ENCODE assay signal across 16 cellular contexts in the genomic region with DNA sequence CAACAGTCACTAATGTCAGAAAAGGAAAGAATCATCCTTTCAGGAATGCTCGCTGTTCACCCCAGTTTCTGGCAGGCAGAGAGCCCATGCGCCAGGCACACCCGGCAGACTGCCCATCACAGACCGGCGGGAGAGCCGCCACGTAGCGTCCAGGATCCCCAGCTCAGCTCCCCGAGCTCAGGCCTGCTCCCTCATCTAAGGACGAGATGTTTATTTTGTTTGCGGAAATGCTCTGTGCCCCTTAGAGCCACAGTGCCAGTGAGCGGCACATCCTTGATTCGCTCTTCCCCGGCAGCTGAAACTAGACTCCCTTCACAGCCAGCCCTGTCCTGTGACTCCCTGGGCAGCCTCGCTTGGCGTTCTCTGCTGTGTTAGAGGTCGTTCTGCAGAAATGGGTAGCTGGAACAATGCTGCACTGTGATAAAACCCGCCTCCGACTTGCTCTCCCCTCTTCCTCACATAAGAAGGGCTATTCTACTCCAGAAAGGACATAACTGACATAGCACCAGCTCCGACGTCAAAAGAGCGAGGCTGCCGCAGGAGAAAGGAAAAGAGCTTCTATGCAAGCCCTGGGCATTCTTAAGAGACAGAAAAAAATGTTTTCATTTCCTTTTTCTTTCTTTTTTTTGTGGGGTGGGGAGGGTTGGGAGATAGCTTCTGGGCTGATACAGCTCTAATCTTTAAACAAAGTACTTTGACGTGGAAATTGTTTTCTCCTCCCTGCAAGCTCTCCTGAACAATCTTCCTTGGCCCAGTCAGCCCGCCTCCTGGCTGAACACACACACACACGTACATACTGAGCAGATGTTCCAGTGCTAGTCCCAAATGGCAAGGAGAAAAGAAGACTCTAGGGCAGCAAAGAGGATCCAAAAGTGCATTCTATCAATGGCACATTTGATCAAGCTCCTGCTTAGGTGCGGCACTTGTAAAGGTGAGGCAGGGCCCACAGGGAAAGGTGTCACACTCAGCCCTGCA. TPM values are rescaled to one million over a fixed set of nuclear protein-coding genes. Genes with fewer than 3 reads are reported as not detected.
A peak's percentile ranks its signal among the peaks of the same experiment; 100 is the strongest.
DNase-seq lines count a peak whose midpoint lies in the region; ATAC-seq and TF ChIP-seq lines count a peak whose summit lies in the region.
"Had no signal": no experiment of that assay in that cellular context is flagged by ENCODE, and none has a peak within 500 bp of the region (broad histone marks: within the 10 kb centered on the region; RNA-seq: fewer than 3 reads in every experiment).

No MANE protein-coding gene starts in this region.

- no peak overlapping the region for H3K27ac Mint-ChIP-seq in activated T-helper 1 cell treated with anti-CD3 and anti-CD28 coated beads, Interleukin-12 subunit alpha, Interleukin-12 subunit beta, Interleukin-2, Interleukin-4 antibody, amounts not matched to agents 30 ng/mL and 10 ng/mL and 1 ng/mL, durations not matched to agents 14 hours and 24 hours and 36 hours
- H3K27ac Mint-ChIP-seq: activated B cell treated with CpG ODN at 0.5 μM for 24 hours; activated T-cell treated with anti-CD3 and anti-CD28 coated beads, Interleukin-2, amount 50 U/mL, for 72 hours had no signal

- H3K9me3 Mint-ChIP-seq in activated T-helper 1 cell treated with anti-CD3 and anti-CD28 coated beads, Interleukin-12 subunit alpha, Interleukin-12 subunit beta, Interleukin-2, Interleukin-4 antibody, amounts not matched to agents 30 ng/mL and 10 ng/mL and 1 ng/mL, durations not matched to agents 14 hours and 24 hours and 36 hours: no peaks in the 10 kb centered on the region
- H3K9me3 Mint-ChIP-seq: activated T-cell treated with anti-CD3 and anti-CD28 coated beads, Interleukin-2, amount 50 U/mL, for 72 hours had no signal

- intact Hi-C loops in left ventricle myocardium inferior (cut with micrococcal nuclease): no loop called here
- intact Hi-C loops in posterior cingulate gyrus (cut with DNase I): no loop called here
- intact Hi-C loops in activated T-helper 1 cell treated with anti-CD3 and anti-CD28 coated beads, Interleukin-12 subunit alpha, Interleukin-12 subunit beta, Interleukin-2, Interleukin-4 antibody, amounts not matched to agents 30 ng/mL and 10 ng/mL and 1 ng/mL, durations not matched to agents 14 hours and 24 hours and 36 hours (cut with micrococcal nuclease): no loop called here

- no peaks in the 10 kb centered on the region for H3K27me3 ChIP-seq in left ventricle myocardium inferior (ENCODE audit: low read depth)
- H3K27me3 ChIP-seq: BLaER1, SJSA1 had no signal

- H3K27ac ChIP-seq in angular gyrus (ENCODE audit: low read depth, low read length) (peak overlapping the region; percentile 83), left ventricle myocardium inferior (replicated peaks) (peak overlapping the region; percentile 44)
- H3K27ac ChIP-seq: BLaER1, SJSA1 had no signal

- in situ Hi-C loops in G401 (cut with HindIII; ENCODE audit: low sequenced_read_pairs): no loop called here

- H3K27me3 Mint-ChIP-seq in activated T-helper 1 cell treated with anti-CD3 and anti-CD28 coated beads, Interleukin-12 subunit alpha, Interleukin-12 subunit beta, Interleukin-2, Interleukin-4 antibody, amounts not matched to agents 30 ng/mL and 10 ng/mL and 1 ng/mL, durations not matched to agents 14 hours and 24 hours and 36 hours (ENCODE audit: insufficient read depth): no peaks in the 10 kb centered on the region
- H3K27me3 Mint-ChIP-seq: activated B cell treated with CpG ODN at 0.5 μM for 24 hours had no signal

- DNase-seq in G401 (ENCODE audit: low spot score) (peak; percentile 61), left ventricle myocardium inferior (no peak), posterior cingulate gyrus (peak in 9 of 10 donors; percentile 71 to 96 (median 82)), NCI-H510A treated with DMSO at 0.1 percent for 48 hours (lab: John Stamatoyannopoulos, UW) (no peak)
- DNase-seq in activated T-helper 1 cell treated with anti-CD3 and anti-CD28 coated beads, Interleukin-12 subunit alpha, Interleukin-12 subunit beta, Interleukin-2, Interleukin-4 antibody, amounts not matched to agents 30 ng/mL and 10 ng/mL and 1 ng/mL, durations not matched to agents 14 hours and 24 hours and 36 hours (ENCODE audit: low spot score): no peak
- DNase-seq: activated B cell treated with CpG ODN at 0.5 μM for 24 hours; activated T-cell treated with anti-CD3 and anti-CD28 coated beads, Interleukin-2, amount 50 U/mL, for 72 hours; central memory CD4-positive, alpha-beta T cell had no signal

- no peaks in the 10 kb centered on the region for H3K9me3 ChIP-seq in left ventricle myocardium inferior (replicated peaks)
- H3K9me3 ChIP-seq: BLaER1, SJSA1 had no signal

- H3K36me3 Mint-ChIP-seq in activated T-helper 1 cell treated with anti-CD3 and anti-CD28 coated beads, Interleukin-12 subunit alpha, Interleukin-12 subunit beta, Interleukin-2, Interleukin-4 antibody, amounts not matched to agents 30 ng/mL and 10 ng/mL and 1 ng/mL, durations not matched to agents 14 hours and 24 hours and 36 hours (ENCODE audit: low read depth): peaks cover 55% of the 10 kb centered on the region

- H3K4me1 Mint-ChIP-seq in activated T-helper 1 cell treated with anti-CD3 and anti-CD28 coated beads, Interleukin-12 subunit alpha, Interleukin-12 subunit beta, Interleukin-2, Interleukin-4 antibody, amounts not matched to agents 30 ng/mL and 10 ng/mL and 1 ng/mL, durations not matched to agents 14 hours and 24 hours and 36 hours (ENCODE audit: low read depth): no peaks in the 10 kb centered on the region

- H3K4me3 ChIP-seq in left ventricle myocardium inferior: no peak overlapping the region
- H3K4me3 ChIP-seq: BLaER1, lung, SJSA1 had no signal

- H3K4me1 ChIP-seq in left ventricle myocardium inferior: no peaks in the 10 kb centered on the region
- H3K4me1 ChIP-seq: BLaER1 had no signal

- TF ChIP-seq CTCF in left ventricle myocardium inferior (IDR thresholded peaks at IDR 0.05; ENCODE audit: borderline replicate concordance): no peak

- peaks cover 91% of the 10 kb centered on the region for H3K36me3 ChIP-seq in left ventricle myocardium inferior

- ATAC-seq in GM21447 (IDR thresholded peaks at IDR 0.05; ENCODE audit: unreplicated experiment) (no peak), GM21737 (IDR thresholded peaks at IDR 0.05; ENCODE audit: unreplicated experiment) (no peak)
- ATAC-seq: activated T-cell treated with anti-CD3 and anti-CD28 coated beads, Interleukin-2, amount 50 U/mL, for 72 hours had no signal

- H3K4me3 Mint-ChIP-seq in activated T-helper 1 cell treated with anti-CD3 and anti-CD28 coated beads, Interleukin-12 subunit alpha, Interleukin-12 subunit beta, Interleukin-2, Interleukin-4 antibody, amounts not matched to agents 30 ng/mL and 10 ng/mL and 1 ng/mL, durations not matched to agents 14 hours and 24 hours and 36 hours: no peak overlapping the region
- H3K4me3 Mint-ChIP-seq: activated B cell treated with CpG ODN at 0.5 μM for 24 hours; activated T-cell treated with anti-CD3 and anti-CD28 coated beads, Interleukin-2, amount 50 U/mL, for 72 hours had no signal

RNA-seq across cellular contexts. Expression of a gene that starts 37.2 kb away (rescaled TPM):
- total RNA-seq in G401 (2014; rRNA removed; shearing (Covaris generic)): not detected in 2 replicates
- not detected for total RNA-seq in left ventricle myocardium inferior
- not detected in 2 replicates for total RNA-seq in activated T-helper 1 cell treated with anti-CD3 and anti-CD28 coated beads, Interleukin-12 subunit alpha, Interleukin-12 subunit beta, Interleukin-2, Interleukin-4 antibody, amounts not matched to agents 30 ng/mL and 10 ng/mL and 1 ng/mL, durations not matched to agents 14 hours and 24 hours and 36 hours
- total RNA-seq: activated B cell treated with CpG ODN at 0.5 μM for 24 hours; activated T-cell treated with anti-CD3 and anti-CD28 coated beads, Interleukin-2, amount 50 U/mL, for 72 hours; fibroblast of villous mesenchyme; SJSA1; urinary bladder had no signal

RNA-seq across cellular contexts. Expression of a gene that starts 56.9 kb away (rescaled TPM):
- 12.6 and 20.9 TPM in 2 replicates for total RNA-seq in G401 (2014; rRNA removed; shearing (Covaris generic))
- 13.8 TPM for total RNA-seq in left ventricle myocardium inferior
- total RNA-seq in activated T-helper 1 cell treated with anti-CD3 and anti-CD28 coated beads, Interleukin-12 subunit alpha, Interleukin-12 subunit beta, Interleukin-2, Interleukin-4 antibody, amounts not matched to agents 30 ng/mL and 10 ng/mL and 1 ng/mL, durations not matched to agents 14 hours and 24 hours and 36 hours: 42.1 and 42.8 TPM in 2 replicates

RNA-seq across cellular contexts. Expression of a gene that starts 57.0 kb away (rescaled TPM):
- total RNA-seq in G401 (2014; rRNA removed; shearing (Covaris generic)): 36.8 and 46.0 TPM in 2 replicates
- total RNA-seq in left ventricle myocardium inferior: 3.2 TPM
- 26.8 and 27.5 TPM in 2 replicates for total RNA-seq in activated T-helper 1 cell treated with anti-CD3 and anti-CD28 coated beads, Interleukin-12 subunit alpha, Interleukin-12 subunit beta, Interleukin-2, Interleukin-4 antibody, amounts not matched to agents 30 ng/mL and 10 ng/mL and 1 ng/mL, durations not matched to agents 14 hours and 24 hours and 36 hours

Comparison
In these comparisons a context has a peak if more than half of its experiments do, and no peak if none do; other contexts are left out.
1. DNase-seq: peak in G401 (single experiment) and posterior cingulate gyrus (9 of 10); none in left ventricle myocardium inferior (single experiment), NCI-H510A treated with DMSO at 0.1 percent for 48 hours (single experiment) and activated T-helper 1 cell treated with anti-CD3 and anti-CD28 coated beads, Interleukin-12 subunit alpha, Interleukin-12 subunit beta, Interleukin-2, Interleukin-4 antibody, amounts not matched to agents 30 ng/mL and 10 ng/mL and 1 ng/mL, durations not matched to agents 14 hours and 24 hours and 36 hours (single experiment).